In the genomic region with DNA sequence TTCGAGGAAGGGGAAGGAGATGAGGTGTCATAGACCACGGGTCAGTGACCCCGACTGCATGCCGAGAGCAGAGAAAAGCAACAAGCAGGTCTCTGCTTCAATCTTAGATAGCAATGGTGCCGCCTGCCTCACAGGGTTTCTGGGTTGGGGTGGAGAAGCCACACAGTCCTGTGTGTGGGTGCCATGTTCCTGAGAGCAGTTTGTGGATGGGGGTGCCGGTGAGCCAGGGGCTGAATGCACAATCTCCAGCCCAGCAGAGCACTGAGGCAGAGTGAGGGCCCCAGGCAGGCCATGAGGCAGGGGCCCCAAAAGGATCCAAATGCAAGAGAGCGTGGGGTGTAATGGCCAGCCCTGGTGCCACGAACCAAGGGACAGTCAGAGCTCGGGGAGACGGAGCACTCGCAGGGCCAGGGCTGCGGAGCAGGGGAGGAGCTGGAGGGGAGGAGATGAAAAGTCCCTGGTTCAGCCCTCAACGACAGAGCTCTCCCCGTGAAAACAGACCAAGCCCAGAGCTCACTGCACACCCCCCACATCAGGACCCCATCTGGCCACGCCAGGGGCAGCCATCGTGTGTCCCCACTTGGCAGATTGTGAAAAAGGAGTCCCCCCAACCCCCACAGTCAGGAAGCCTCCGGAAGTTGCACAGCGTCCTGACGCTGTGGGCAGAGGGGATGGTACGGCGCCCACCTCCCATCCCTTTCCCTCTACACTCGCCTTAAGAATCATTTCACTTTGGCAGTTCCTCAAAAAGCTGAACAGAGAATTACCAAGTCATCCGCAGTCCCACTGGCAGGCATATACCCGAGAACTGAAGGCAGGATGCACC, we compare ENCODE assay signal across 22 cellular contexts. TPM values are rescaled to one million over a fixed set of nuclear protein-coding genes. Genes with fewer than 3 reads are reported as not detected.
"Had no signal": no experiment of that assay in that cellular context is flagged by ENCODE, and none has a peak within 500 bp of the region (broad histone marks: within the 10 kb centered on the region; RNA-seq: fewer than 3 reads in every experiment).

No MANE protein-coding gene starts in this region.

- ATAC-seq: activated CD8-positive, alpha-beta memory T cell treated with anti-CD3 and anti-CD28 coated beads, Interleukin-2, amount 10 ng/mL, durations not matched to agents 7 days and 5 days; activated T-helper 17 cell treated with anti-CD3 and anti-CD28 coated beads, Interleukin-2, amount 50 U/mL, for 72 hours; body of pancreas; foreskin keratinocyte; pancreas; right lobe of liver had no signal

- H3K4me1 ChIP-seq: foreskin keratinocyte, pancreas, right lobe of liver had no signal

- H3K36me3 ChIP-seq: pancreas, right lobe of liver had no signal

- H3K27me3 Mint-ChIP-seq: activated CD4-positive, alpha-beta memory T cell treated with anti-CD3 and anti-CD28 coated beads, Interleukin-2, amount 10 ng/mL, durations not matched to agents 7 days and 5 days; activated CD8-positive, alpha-beta memory T cell treated with anti-CD3 and anti-CD28 coated beads, Interleukin-2, amount 10 ng/mL, durations not matched to agents 7 days and 5 days; activated T-helper 17 cell treated with anti-CD3 and anti-CD28 coated beads, Interleukin-2, amount 50 U/mL, for 72 hours had no signal

- H3K27me3 ChIP-seq: body of pancreas, pancreas, right lobe of liver had no signal

- H3K27ac Mint-ChIP-seq: activated B cell treated with CpG ODN at 0.5 μM for 24 hours; activated CD4-positive, alpha-beta memory T cell treated with anti-CD3 and anti-CD28 coated beads, Interleukin-2, amount 10 ng/mL, durations not matched to agents 7 days and 5 days; activated CD8-positive, alpha-beta memory T cell treated with anti-CD3 and anti-CD28 coated beads, Interleukin-2, amount 10 ng/mL, durations not matched to agents 7 days and 5 days; activated naive CD8-positive, alpha-beta T cell treated with anti-CD3 and anti-CD28 coated beads, Interleukin-2, amount 10 ng/mL, durations not matched to agents 7 days and 5 days; activated T-helper 17 cell treated with anti-CD3 and anti-CD28 coated beads, Interleukin-2, amount 50 U/mL, for 72 hours; endodermal cell had no signal

- H3K9me3 Mint-ChIP-seq: activated B cell treated with CpG ODN at 0.5 μM for 24 hours; activated CD4-positive, alpha-beta memory T cell treated with anti-CD3 and anti-CD28 coated beads, Interleukin-2, amount 10 ng/mL, durations not matched to agents 7 days and 5 days; activated naive CD8-positive, alpha-beta T cell treated with anti-CD3 and anti-CD28 coated beads, Interleukin-2, amount 10 ng/mL, durations not matched to agents 7 days and 5 days; activated T-helper 17 cell treated with anti-CD3 and anti-CD28 coated beads, Interleukin-2, amount 50 U/mL, for 72 hours; endodermal cell; naive B cell; neural crest cell had no signal

- H3K9me3 ChIP-seq: body of pancreas, pancreas, right lobe of liver had no signal

- H3K36me3 Mint-ChIP-seq: activated CD8-positive, alpha-beta memory T cell treated with anti-CD3 and anti-CD28 coated beads, Interleukin-2, amount 10 ng/mL, durations not matched to agents 7 days and 5 days; activated naive CD8-positive, alpha-beta T cell treated with anti-CD3 and anti-CD28 coated beads, Interleukin-2, amount 10 ng/mL, durations not matched to agents 7 days and 5 days; naive B cell had no signal

- H3K4me3 Mint-ChIP-seq: activated B cell treated with CpG ODN at 0.5 μM for 24 hours; activated CD4-positive, alpha-beta memory T cell treated with anti-CD3 and anti-CD28 coated beads, Interleukin-2, amount 10 ng/mL, durations not matched to agents 7 days and 5 days; activated CD8-positive, alpha-beta memory T cell treated with anti-CD3 and anti-CD28 coated beads, Interleukin-2, amount 10 ng/mL, durations not matched to agents 7 days and 5 days; activated naive CD8-positive, alpha-beta T cell treated with anti-CD3 and anti-CD28 coated beads, Interleukin-2, amount 10 ng/mL, durations not matched to agents 7 days and 5 days; activated T-helper 17 cell treated with anti-CD3 and anti-CD28 coated beads, Interleukin-2, amount 50 U/mL, for 72 hours; endodermal cell; neural crest cell had no signal

- H3K4me1 Mint-ChIP-seq: activated B cell treated with CpG ODN at 0.5 μM for 24 hours; activated CD4-positive, alpha-beta memory T cell treated with anti-CD3 and anti-CD28 coated beads, Interleukin-2, amount 10 ng/mL, durations not matched to agents 7 days and 5 days; activated CD8-positive, alpha-beta memory T cell treated with anti-CD3 and anti-CD28 coated beads, Interleukin-2, amount 10 ng/mL, durations not matched to agents 7 days and 5 days; activated naive CD8-positive, alpha-beta T cell treated with anti-CD3 and anti-CD28 coated beads, Interleukin-2, amount 10 ng/mL, durations not matched to agents 7 days and 5 days; neural crest cell had no signal

- H3K27ac ChIP-seq: body of pancreas, foreskin keratinocyte, pancreas, right lobe of liver had no signal

- H3K4me3 ChIP-seq: body of pancreas, pancreas, right lobe of liver had no signal

- DNase-seq: activated B cell treated with CpG ODN at 0.5 μM for 24 hours; activated CD4-positive, alpha-beta memory T cell treated with anti-CD3 and anti-CD28 coated beads, Interleukin-2, amount 10 ng/mL, durations not matched to agents 7 days and 5 days; activated CD4-positive, alpha-beta T cell treated with anti-CD3 and anti-CD28 coated beads for 48 hours; activated CD8-positive, alpha-beta memory T cell treated with anti-CD3 and anti-CD28 coated beads, Interleukin-2, amount 10 ng/mL, durations not matched to agents 7 days and 5 days; activated naive CD4-positive, alpha-beta T cell; activated naive CD8-positive, alpha-beta T cell treated with anti-CD3 and anti-CD28 coated beads, Interleukin-2, amount 10 ng/mL, durations not matched to agents 7 days and 5 days; activated T-cell treated with anti-CD3 and anti-CD28 coated beads, Interleukin-2, amount 50 U/mL, for 1 hour; body of pancreas; endodermal cell; foreskin keratinocyte; hippocampal formation; naive B cell; stimulated activated CD4-positive, alpha-beta T cell treated with anti-CD3 and anti-CD28 coated beads, Interleukin-4, amount 100 ng/mL, for 4 hours; stimulated activated naive CD4-positive, alpha-beta T cell had no signal

RNA-seq across cellular contexts. Expression of gene WDR86, which starts 19.9 kb away (rescaled TPM):
- total RNA-seq: cardiac septum, foreskin keratinocyte had no signal

RNA-seq across cellular contexts. Expression of gene CRYGN, which starts 50.0 kb away (rescaled TPM):
- total RNA-seq: activated B cell treated with CpG ODN at 0.5 μM for 24 hours; activated CD8-positive, alpha-beta memory T cell treated with anti-CD3 and anti-CD28 coated beads, Interleukin-2, amount 10 ng/mL, durations not matched to agents 7 days and 5 days; activated T-helper 17 cell treated with anti-CD3 and anti-CD28 coated beads, Interleukin-2, amount 50 U/mL, for 72 hours; body of pancreas; cardiac septum; epithelial cell of proximal tubule; foreskin keratinocyte; mononuclear cell; right lobe of liver; ureter had no signal
